ENCODE assay signal across 13 cellular contexts in the genomic region with DNA sequence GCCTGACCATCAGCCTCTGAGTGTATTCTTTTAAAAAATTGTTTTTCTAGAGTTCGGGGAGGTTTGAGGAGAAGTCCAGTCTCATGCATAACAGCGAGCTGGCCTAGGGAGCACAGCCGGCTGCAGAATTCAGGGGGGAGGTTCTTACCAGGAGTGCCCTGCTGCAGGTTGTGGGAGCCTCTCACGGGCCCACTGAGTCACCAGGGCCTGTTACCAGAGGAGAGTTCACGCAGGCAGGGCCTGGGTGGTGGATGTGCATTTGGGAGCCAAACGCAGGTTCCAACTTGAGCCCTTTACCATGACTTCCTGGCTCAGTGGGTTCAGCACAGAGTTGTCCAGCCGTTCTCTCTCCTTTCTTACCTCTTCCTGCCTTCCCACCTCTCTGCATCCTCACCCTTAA. TPM values are rescaled to one million over a fixed set of nuclear protein-coding genes. Genes with fewer than 3 reads are reported as not detected.
DNase-seq lines count a peak whose midpoint lies in the region; ATAC-seq and TF ChIP-seq lines count a peak whose summit lies in the region.
"Had no signal": no experiment of that assay in that cellular context is flagged by ENCODE, and none has a peak within 500 bp of the region (broad histone marks: within the 10 kb centered on the region; RNA-seq: fewer than 3 reads in every experiment).

No MANE protein-coding gene starts in this region.

- no peak for DNase-seq in breast epithelium (ENCODE audit: low spot score in 2 of 2)
- DNase-seq in kidney glomerular epithelial cell (lab: John Stamatoyannopoulos, UW) = peak; percentile 29
- no peak for DNase-seq in testis
- no peak for DNase-seq in hepatic stellate cell (ENCODE audit: low spot score)
- no peak for DNase-seq in GM19238 (ENCODE audit: insufficient read length, low spot score)
- DNase-seq: activated T-cell treated with anti-CD3 and anti-CD28 coated beads, Interleukin-2, amount 50 U/mL, for 4 hours; brain microvascular endothelial cell; NCI-H2029 treated with DMSO at 0.1 percent for 48 hours had no signal

- TF ChIP-seq CTCF in breast epithelium (IDR thresholded peaks at IDR 0.05) = no peak
- no peak for TF ChIP-seq CTCF in testis (IDR thresholded peaks at IDR 0.05)

- H3K27me3 ChIP-seq in HUES48 (ENCODE audit: control insufficient read depth, insufficient read depth, low read length) (no peaks in the 10 kb centered on the region), breast epithelium (no peaks in the 10 kb centered on the region), stomach smooth muscle (ENCODE audit: control insufficient read depth in 1 of 2, insufficient read depth in 2 of 2, low read length in 2 of 2) (no peaks in the 10 kb centered on the region), testis (no peaks in the 10 kb centered on the region)
- H3K27me3 ChIP-seq: brain microvascular endothelial cell had no signal

- H3K4me1 ChIP-seq in HUES48 (ENCODE audit: control insufficient read depth, insufficient read depth, low read length) (peaks cover 56% of the 10 kb centered on the region), breast epithelium (peaks cover 12 to 47% of the 10 kb centered on the region in 2 donors), stomach smooth muscle (ENCODE audit: control insufficient read depth, insufficient read depth, low read length) (peaks cover 88% of the 10 kb centered on the region), testis (no peaks in the 10 kb centered on the region)

- WGBS in testis, 2 donors = 87 to 92% methylated on average over 4 to 7 of the region's 7 CpGs

- H3K27ac ChIP-seq in HUES48 (ENCODE audit: low read depth, low read length) (peak overlapping the region; percentile 93), breast epithelium (peak overlapping the region; percentile 96 to 98), stomach smooth muscle (ENCODE audit: low read length) (peak overlapping the region; percentile 98), testis (no peak overlapping the region)
- H3K27ac ChIP-seq: brain microvascular endothelial cell had no signal

- TF ChIP-seq POLR2A in breast epithelium (IDR thresholded peaks at IDR 0.05) = no peak
- no peak for TF ChIP-seq POLR2A in testis (IDR thresholded peaks at IDR 0.05)

- H3K4me3 ChIP-seq in HUES48 (ENCODE audit: low read depth, low read length) (peak overlapping the region; percentile 28; the same call in 1 of the 2 replicates), breast epithelium (peak overlapping the region in 1 of 3 donors; percentile 9), stomach smooth muscle (ENCODE audit: low read length in 2 of 2) (peak overlapping the region in 1 of 2 donors; percentile 8), testis (no peak overlapping the region)

- H3K9ac ChIP-seq in HUES48 (ENCODE audit: low read depth, low read length) = peak overlapping the region; percentile 64
- H3K9ac ChIP-seq in stomach smooth muscle (ENCODE audit: low read length in 2 of 2) = peak overlapping the region; percentile 57 to 80

- no peaks in the 10 kb centered on the region for H3K9me3 ChIP-seq in HUES48 (ENCODE audit: control insufficient read depth, insufficient read depth, low read length)
- no peaks in the 10 kb centered on the region for H3K9me3 ChIP-seq in breast epithelium
- no peaks in the 10 kb centered on the region for H3K9me3 ChIP-seq in stomach smooth muscle (ENCODE audit: control insufficient read depth in 2 of 2, low read length in 2 of 2)
- no peaks in the 10 kb centered on the region for H3K9me3 ChIP-seq in testis

- ATAC-seq in HG02870 (IDR thresholded peaks at IDR 0.05; ENCODE audit: unreplicated experiment) = no peak
- ATAC-seq: activated T-cell treated with anti-CD3 and anti-CD28 coated beads, Interleukin-2, amount 50 U/mL, for 4 hours; left lobe of liver had no signal

- H3K36me3 ChIP-seq in HUES48 (ENCODE audit: control insufficient read depth, insufficient read depth, low read length) = peaks cover 25% of the 10 kb centered on the region
- no peaks in the 10 kb centered on the region for H3K36me3 ChIP-seq in breast epithelium
- H3K36me3 ChIP-seq in stomach smooth muscle (ENCODE audit: control insufficient read depth in 2 of 2, insufficient read depth in 2 of 2, low read length in 2 of 2) = peaks cover 0 to 4% of the 10 kb centered on the region in 2 donors
- no peaks in the 10 kb centered on the region for H3K36me3 ChIP-seq in testis (ENCODE audit: low read depth, missing control alignments)
- H3K36me3 ChIP-seq: brain microvascular endothelial cell had no signal

- intact Hi-C loops in breast epithelium (cut with DNase I; ENCODE audit: low total_unique reads) = loop anchor here (10.0 kb wide), 1 partner anchor 60 kb away; no protein-coding TSS in a partner anchor
- intact Hi-C loops in testis (cut with DNase I; ENCODE audit: low total_unique reads) = no loop called here

RNA-seq across cellular contexts. Expression of gene CD9, which starts 14.4 kb away (rescaled TPM):
- total RNA-seq in breast epithelium (100 to 1,000 TPM in 2 of 3 donors, 10 to 100 TPM in 1; 91.1 to 436 (median 243) TPM), testis (10 to 100 TPM; 31.2 to 53.1 TPM)
- polyA plus RNA-seq in testis (ENCODE audit: insufficient read depth, low read depth, low replicate concordance) = 94.2 TPM
- total RNA-seq: OCI-LY7 had no signal

Comparison
In these comparisons a context has a peak if more than half of its experiments do, and no peak if none do; other contexts are left out.
1. H3K27ac ChIP-seq: peak in HUES48 (single experiment), breast epithelium (2 of 2) and stomach smooth muscle (single experiment); none in testis (0 of 2).